Comparison of ENCODE assay signal across 8 cellular contexts in the genomic region with DNA sequence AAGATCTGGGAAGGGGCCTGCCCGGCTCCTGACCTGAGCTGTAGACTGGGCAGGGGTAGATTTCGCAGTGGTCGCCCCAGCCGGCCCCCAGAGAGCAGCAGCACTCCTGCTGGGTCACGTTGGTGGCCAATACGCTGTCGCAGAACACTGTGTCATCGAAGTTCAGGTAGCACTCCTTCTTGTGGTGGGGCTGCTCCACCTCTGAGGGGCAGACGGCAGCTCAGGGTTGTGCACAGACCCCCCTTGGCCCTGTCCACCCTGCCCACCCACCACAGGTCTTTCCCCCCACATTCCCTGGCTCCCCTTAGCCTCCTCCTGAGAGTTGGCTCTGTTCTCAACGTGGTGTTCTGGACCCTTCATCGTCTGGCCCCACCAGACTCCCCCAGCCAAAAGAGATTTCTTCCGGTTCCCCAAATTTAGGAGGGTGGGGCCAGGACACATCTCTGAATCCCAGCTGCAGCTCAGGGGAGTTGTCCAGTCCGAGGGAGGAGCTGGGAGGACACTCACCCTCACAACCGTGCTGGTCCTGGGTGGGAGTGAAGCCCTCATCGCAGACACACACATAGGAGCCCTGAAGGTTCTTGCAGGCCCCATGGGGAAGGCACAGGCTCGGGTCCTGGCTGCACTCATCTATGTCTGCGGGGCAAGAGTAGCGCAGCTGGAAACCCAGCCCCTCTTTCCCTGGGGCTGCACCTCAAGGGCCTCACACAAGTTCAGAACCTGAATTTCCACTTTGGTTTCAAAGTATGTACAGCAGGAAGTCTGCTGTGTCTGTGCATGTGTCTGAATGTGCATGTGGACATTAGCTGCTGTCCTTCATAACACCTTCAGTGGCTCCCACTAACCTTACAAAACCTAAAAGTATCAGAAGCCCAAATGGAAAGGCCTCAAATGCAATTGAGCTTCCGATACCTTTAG. TPM values are rescaled to one million over a fixed set of nuclear protein-coding genes. Genes with fewer than 3 reads are reported as not detected.
DNase-seq lines count a peak whose midpoint lies in the region; ATAC-seq and TF ChIP-seq lines count a peak whose summit lies in the region.

No MANE protein-coding gene starts in this region.

- no peaks in the 10 kb centered on the region for H3K4me1 ChIP-seq in mesodermal cell (ENCODE audit: control insufficient read depth, insufficient read depth, low read length, poor library complexity, severe bottlenecking)

- H3K4me3 ChIP-seq in HL-60 (replicated peaks; ENCODE audit: insufficient read depth, low read length) (peak overlapping the region; percentile 56), brain microvascular endothelial cell (ENCODE audit: low read depth, low read length) (peak overlapping the region; percentile 44), mesodermal cell (ENCODE audit: extremely low read depth, insufficient read depth, low read length, poor library complexity, severe bottlenecking) (peak overlapping the region; percentile 34)

- no peak for DNase-seq in HL-60 (ENCODE audit: low read depth in 1 of 2, low spot score in 1 of 2)
- DNase-seq in brain microvascular endothelial cell, result no peak
- DNase-seq in stimulated activated CD4-positive, alpha-beta T cell treated with anti-CD3 and anti-CD28 coated beads, Interleukin-1b, Interleukin-23, amount 100 ng/mL, for 48 hours, result no peak
- DNase-seq in NCI-H128 (lab: John Stamatoyannopoulos, UW; ENCODE audit: unreplicated experiment), result no peak

- no peaks in the 10 kb centered on the region for H3K27me3 ChIP-seq in HL-60 (ENCODE audit: insufficient read depth, poor library complexity, severe bottlenecking)
- H3K27me3 ChIP-seq in brain microvascular endothelial cell (replicated peaks), result no peaks in the 10 kb centered on the region

- H3K36me3 ChIP-seq in brain microvascular endothelial cell (replicated peaks) (peaks cover 82% of the 10 kb centered on the region), mesodermal cell (ENCODE audit: control insufficient read depth, insufficient read depth, low read length) (peaks cover 22% of the 10 kb centered on the region)

- in situ Hi-C loops in brain microvascular endothelial cell (cut with HindIII; ENCODE audit: low pct_ligation_motif_present, low sequenced_read_pairs), result no loop called here

- 47 to 53% methylated on average over 15 to 16 of the region's 19 CpGs for WGBS in mesodermal cell (ENCODE audit: insufficient coverage in 2 of 2), 2 experiments

- TF ChIP-seq CTCF in 22Rv1 (IDR thresholded peaks at IDR 0.05), result peak; percentile 36
- no peak for TF ChIP-seq CTCF in HL-60 (IDR thresholded peaks at IDR 0.05; ENCODE audit: insufficient read depth, low read length)
- no peak for TF ChIP-seq CTCF in brain microvascular endothelial cell (IDR thresholded peaks at IDR 0.05; ENCODE audit: low read depth, low read length, missing control alignments)

- no peak for ATAC-seq in GM19455 (IDR thresholded peaks at IDR 0.05; ENCODE audit: unreplicated experiment)
- no peak for ATAC-seq in HG02970 (IDR thresholded peaks at IDR 0.05; ENCODE audit: low FRiP score, unreplicated experiment)

- no peaks in the 10 kb centered on the region for H3K9me3 ChIP-seq in mesodermal cell (ENCODE audit: control insufficient read depth, low read length)

- H3K27ac ChIP-seq in 22Rv1, result peak overlapping the region; percentile 97
- peak overlapping the region; percentile 46 for H3K27ac ChIP-seq in HL-60 (replicated peaks)
- peak overlapping the region; percentile 30 for H3K27ac ChIP-seq in brain microvascular endothelial cell
- H3K27ac ChIP-seq in mesodermal cell (ENCODE audit: low read depth, low read length, severe bottlenecking), result no peak overlapping the region

RNA-seq across cellular contexts. Expression of gene SCYL1, which starts 16.5 kb away (rescaled TPM):
- 102 TPM for polyA plus RNA-seq in mesodermal cell (2013, experiment 1 of 2)
- 89.8 TPM for polyA plus RNA-seq in mesodermal cell (2013, experiment 2 of 2)

RNA-seq across cellular contexts. Expression of gene LTBP3, which starts 16.8 kb away (rescaled TPM):
- polyA plus RNA-seq in mesodermal cell (2013, experiment 1 of 2), result 24.9 TPM
- 23.5 TPM for polyA plus RNA-seq in mesodermal cell (2013, experiment 2 of 2)

RNA-seq across cellular contexts. Expression of gene ZNRD2, which starts 28.9 kb away (rescaled TPM):
- 59.5 TPM for polyA plus RNA-seq in mesodermal cell (2013, experiment 1 of 2)
- polyA plus RNA-seq in mesodermal cell (2013, experiment 2 of 2), result 49.2 TPM

RNA-seq across cellular contexts. Expression of gene FAM89B, which starts 31.0 kb away (rescaled TPM):
- 52.9 TPM for polyA plus RNA-seq in mesodermal cell (2013, experiment 1 of 2)
- polyA plus RNA-seq in mesodermal cell (2013, experiment 2 of 2), result 41.6 TPM

RNA-seq across cellular contexts. Expression of gene EHBP1L1, which starts 34.5 kb away (rescaled TPM):
- 18.8 TPM for polyA plus RNA-seq in mesodermal cell (2013, experiment 1 of 2)
- polyA plus RNA-seq in mesodermal cell (2013, experiment 2 of 2), result 18.2 TPM
